ENCODE assay signal across 1 cellular context in the genomic region with DNA sequence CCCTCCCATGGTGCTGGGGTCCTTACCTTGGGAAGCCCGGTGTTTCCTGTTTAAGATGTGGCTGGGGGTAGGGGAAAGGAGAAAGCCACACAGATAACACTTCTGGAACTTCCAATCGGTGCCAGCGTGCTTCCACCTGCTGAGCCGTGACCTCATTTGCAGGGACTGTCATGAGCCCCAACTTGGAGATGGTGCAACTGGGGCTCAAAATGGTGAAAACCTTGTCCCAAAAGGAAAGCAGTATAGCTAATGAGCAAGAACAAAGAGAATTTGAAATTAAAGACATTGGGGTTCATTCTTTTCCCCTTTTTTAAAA.
TF ChIP-seq lines count a peak whose summit lies in the region.

No MANE protein-coding gene starts in this region.

TF ChIP-seq in IMR-90, 13 proteins besides CTCF, POLR2A, EP300 and RAD21 (continued from another document):
- TF ChIP-seq, protein P1, sequence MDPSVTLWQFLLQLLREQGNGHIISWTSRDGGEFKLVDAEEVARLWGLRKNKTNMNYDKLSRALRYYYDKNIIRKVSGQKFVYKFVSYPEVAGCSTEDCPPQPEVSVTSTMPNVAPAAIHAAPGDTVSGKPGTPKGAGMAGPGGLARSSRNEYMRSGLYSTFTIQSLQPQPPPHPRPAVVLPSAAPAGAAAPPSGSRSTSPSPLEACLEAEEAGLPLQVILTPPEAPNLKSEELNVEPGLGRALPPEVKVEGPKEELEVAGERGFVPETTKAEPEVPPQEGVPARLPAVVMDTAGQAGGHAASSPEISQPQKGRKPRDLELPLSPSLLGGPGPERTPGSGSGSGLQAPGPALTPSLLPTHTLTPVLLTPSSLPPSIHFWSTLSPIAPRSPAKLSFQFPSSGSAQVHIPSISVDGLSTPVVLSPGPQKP (IDR thresholded peaks at IDR 0.05; ENCODE audit: borderline replicate concordance, low read depth, low read length): no peak
TF ChIP-seq in IMR-90: peak in this region for 0.
